9 cellular contexts compared by ENCODE assay signal in the genomic region with DNA sequence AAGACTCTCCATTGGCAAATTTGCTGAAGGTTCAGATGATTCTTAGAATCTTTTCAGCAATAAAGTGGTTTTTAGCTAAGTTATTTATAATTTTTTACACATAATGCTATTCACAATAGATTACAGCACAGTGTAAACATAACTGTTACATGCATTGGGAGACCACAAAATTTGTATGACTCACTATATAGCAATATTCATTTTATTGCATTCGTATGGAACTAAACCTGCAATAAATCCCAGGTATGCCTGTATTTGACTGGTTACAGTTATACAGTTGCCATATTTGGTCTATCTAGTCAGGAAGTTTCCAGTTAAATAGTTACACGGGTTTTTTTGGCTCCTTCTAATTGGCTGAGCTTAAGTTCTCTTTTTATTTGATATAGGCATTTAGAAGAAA.
"Had no signal": no experiment of that assay in that cellular context is flagged by ENCODE, and none has a peak within 500 bp of the region (broad histone marks: within the 10 kb centered on the region; RNA-seq: fewer than 3 reads in every experiment).

No MANE protein-coding gene starts in this region.

- H3K27ac ChIP-seq: GM23248, HL-60 had no signal

- H3K36me3 ChIP-seq: HAP-1 had no signal

- ATAC-seq: HCT116, K562 had no signal

- DNase-seq: GM23248, GOT3, H7, HFFc6, IMR-90 had no signal

- H3K4me3 ChIP-seq: GM23248, HAP-1, K562 had no signal

- H3K9me3 ChIP-seq: HAP-1 had no signal

- H3K4me1 ChIP-seq: HAP-1 had no signal
